10 cellular contexts compared by ENCODE assay signal in genomic region chr10:102777696-102778530, GRCh38. TPM values are rescaled to one million over a fixed set of nuclear protein-coding genes. Genes with fewer than 3 reads are reported as not detected.
DNase-seq lines count a peak whose midpoint lies in the region; ATAC-seq and TF ChIP-seq lines count a peak whose summit lies in the region.
"Had no signal": no experiment of that assay in that cellular context is flagged by ENCODE, and none has a peak within 500 bp of the region (broad histone marks: within the 10 kb centered on the region; RNA-seq: fewer than 3 reads in every experiment).

No MANE protein-coding gene starts in this region.

- H3K36me3 ChIP-seq in muscle layer of colon (ENCODE audit: insufficient read depth, low read length) (no peaks in the 10 kb centered on the region), thoracic aorta (no peaks in the 10 kb centered on the region)

- no peak overlapping the region for H3K4me3 ChIP-seq in choroid plexus epithelial cell (ENCODE audit: low read depth, low read length)
- H3K4me3 ChIP-seq in muscle layer of colon (ENCODE audit: low read depth in 1 of 2, low read length in 2 of 2), result peak overlapping the region in 1 of 2 donors; percentile 29
- H3K4me3 ChIP-seq in thoracic aorta, result peak overlapping the region; percentile 74

- no peak for TF ChIP-seq CTCF in choroid plexus epithelial cell (conservative IDR thresholded peaks at IDR 0.05; ENCODE audit: low read depth, low read length)
- no peak for TF ChIP-seq CTCF in thoracic aorta (IDR thresholded peaks at IDR 0.05)

- H3K9ac ChIP-seq in muscle layer of colon (ENCODE audit: low read length), result peak overlapping the region; percentile 41

- no peak for TF ChIP-seq POLR2A in GM18505 (IDR thresholded peaks at IDR 0.05; ENCODE audit: borderline replicate concordance, extremely low read depth, insufficient read depth, insufficient read length)

- H3K4me1 ChIP-seq in muscle layer of colon (ENCODE audit: insufficient read depth, low read length), result peaks cover 94% of the 10 kb centered on the region
- H3K4me1 ChIP-seq in thoracic aorta (ENCODE audit: control insufficient read depth in 1 of 2, low read depth in 2 of 2), result peaks cover 83 to 96% of the 10 kb centered on the region in 2 donors

- DNase-seq in NCI-H82 (lab: John Stamatoyannopoulos, UW) (peak; percentile 38), NCI-H82 treated with DMSO at 0.1 percent for 48 hours (lab: John Stamatoyannopoulos, UW; ENCODE audit: unreplicated experiment) (no peak), choroid plexus epithelial cell (ENCODE audit: low read depth) (peak; percentile 43), thoracic aorta (ENCODE audit: low spot score) (no peak)
- no peak for DNase-seq in stimulated activated CD4-positive, alpha-beta T cell treated with anti-CD3 and anti-CD28 coated beads, Interleukin-12 subunit alpha, Interleukin-12 subunit beta, amount 100 ng/mL, for 4 hours
- DNase-seq in activated CD4-positive, alpha-beta T cell treated with anti-CD3 and anti-CD28 coated beads, Interleukin-2, amount 50 U/mL, for 4 hours, result no peak
- DNase-seq: cerebellar nuclear complex; stimulated activated naive CD4-positive, alpha-beta T cell had no signal

- H3K27me3 ChIP-seq in muscle layer of colon (ENCODE audit: control insufficient read depth in 1 of 2, insufficient read depth in 2 of 2, low read length in 2 of 2) (no peaks in the 10 kb centered on the region), thoracic aorta (replicated peaks; ENCODE audit: insufficient read depth) (no peaks in the 10 kb centered on the region)

- no peaks in the 10 kb centered on the region for H3K9me3 ChIP-seq in muscle layer of colon (ENCODE audit: low read length)
- H3K9me3 ChIP-seq in thoracic aorta, result no peaks in the 10 kb centered on the region

- ATAC-seq in thoracic aorta (ENCODE audit: insufficient number of reproducible peaks, low FRiP score, low read depth) (no peak), GM18505 (IDR thresholded peaks at IDR 0.05; ENCODE audit: unreplicated experiment) (no peak)

- peak overlapping the region; percentile 99 for H3K27ac ChIP-seq in muscle layer of colon (ENCODE audit: low read depth, low read length)
- peak overlapping the region; percentile 99 for H3K27ac ChIP-seq in thoracic aorta

RNA-seq across cellular contexts. Expression of gene WBP1L, which starts 34.2 kb away (rescaled TPM):
- total RNA-seq in thoracic aorta, result 100 to 1,000 TPM; 123 to 268 TPM

RNA-seq across cellular contexts. Expression of gene CYP17A1, which starts 59.3 kb away (rescaled TPM):
- total RNA-seq in thoracic aorta, result 1 to 10 TPM in 1 of 2 donors, under 1 TPM in 1; 0.41 to 1.3 TPM

Comparison
In these comparisons a context has a peak if more than half of its experiments do, and no peak if none do; other contexts are left out.
1. DNase-seq: peak in NCI-H82 (single experiment) and choroid plexus epithelial cell (single experiment); none in NCI-H82 treated with DMSO at 0.1 percent for 48 hours (single experiment), thoracic aorta (single experiment), stimulated activated CD4-positive, alpha-beta T cell treated with anti-CD3 and anti-CD28 coated beads, Interleukin-12 subunit alpha, Interleukin-12 subunit beta, amount 100 ng/mL, for 4 hours (single experiment) and activated CD4-positive, alpha-beta T cell treated with anti-CD3 and anti-CD28 coated beads, Interleukin-2, amount 50 U/mL, for 4 hours (0 of 2).